2 cellular contexts compared by ENCODE assay signal in the genomic region with DNA sequence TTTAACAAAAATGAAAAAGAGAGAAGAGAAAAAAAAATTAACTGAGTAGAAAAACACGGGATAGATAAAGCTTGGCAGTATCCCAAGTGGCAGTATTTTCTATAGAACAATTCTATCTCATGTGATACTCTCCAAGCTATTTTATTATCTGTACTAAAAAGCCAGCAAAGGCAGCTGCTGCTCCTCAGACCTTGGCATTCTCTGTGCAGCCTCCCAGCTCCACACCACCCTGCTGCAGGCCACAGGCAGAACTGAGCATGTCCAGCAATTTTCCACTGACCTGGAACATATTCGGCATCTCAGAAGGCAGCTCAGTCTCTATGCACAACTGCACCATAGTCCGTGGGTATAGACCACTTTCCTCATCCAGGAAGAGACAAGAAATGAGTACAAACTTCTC.
TF ChIP-seq lines count a peak whose summit lies in the region.

No MANE protein-coding gene starts in this region.

TF ChIP-seq in IMR-90, 13 proteins besides CTCF, POLR2A, EP300 and RAD21:
- no peak for TF ChIP-seq CEBPB (IDR thresholded peaks at IDR 0.05; ENCODE audit: low read depth, low read length)
- no peak for TF ChIP-seq ELK1 (IDR thresholded peaks at IDR 0.05; ENCODE audit: borderline replicate concordance, low read depth, low read length)
- TF ChIP-seq FOS (IDR thresholded peaks at IDR 0.05; ENCODE audit: low read depth, low read length): no peak
- TF ChIP-seq CHD1 (IDR thresholded peaks at IDR 0.05; ENCODE audit: low read depth, low read length): no peak
- no peak for TF ChIP-seq MXI1 (IDR thresholded peaks at IDR 0.05; ENCODE audit: borderline replicate concordance, low read depth, low read length)
- TF ChIP-seq BHLHE40 (IDR thresholded peaks at IDR 0.05; ENCODE audit: low read depth, low read length): no peak
- no peak for TF ChIP-seq MAZ (IDR thresholded peaks at IDR 0.05; ENCODE audit: borderline replicate concordance, low read depth, low read length)
- TF ChIP-seq MAFK (IDR thresholded peaks at IDR 0.05; ENCODE audit: low read depth, low read length): no peak
- TF ChIP-seq SMC3 (IDR thresholded peaks at IDR 0.05; ENCODE audit: low read depth, low read length): no peak
- TF ChIP-seq RCOR1 (IDR thresholded peaks at IDR 0.05; ENCODE audit: insufficient replicate concordance, low read length): no peak

TF ChIP-seq in SK-N-SH, 30 proteins besides CTCF, POLR2A, EP300 and RAD21:
- no peak for TF ChIP-seq NFIC (IDR thresholded peaks at IDR 0.05; ENCODE audit: borderline replicate concordance)
- no peak for TF ChIP-seq FOSL2 (IDR thresholded peaks at IDR 0.05; ENCODE audit: borderline replicate concordance, low read depth)
- TF ChIP-seq TCF12 (IDR thresholded peaks at IDR 0.05): no peak
- TF ChIP-seq MXI1 (IDR thresholded peaks at IDR 0.05; ENCODE audit: low read depth, low read length): 0 out of 2 replicates have a peak, but pooled peaks have one; percentile 66
- no peak for TF ChIP-seq TEAD4 (IDR thresholded peaks at IDR 0.05; ENCODE audit: borderline replicate concordance, insufficient read depth)
- no peak for TF ChIP-seq YY1 (IDR thresholded peaks at IDR 0.05; ENCODE audit: low read depth)
- TF ChIP-seq RCOR1 (IDR thresholded peaks at IDR 0.05; ENCODE audit: low read length): peak; percentile 67
- no peak for TF ChIP-seq SIN3A (IDR thresholded peaks at IDR 0.05; ENCODE audit: borderline replicate concordance, low read depth, low read length)
- peak; percentile 42 for TF ChIP-seq CHD2 (IDR thresholded peaks at IDR 0.05; ENCODE audit: low read length, partially characterized antibody)
- no peak for TF ChIP-seq PBX3 (IDR thresholded peaks at IDR 0.05)
- TF ChIP-seq FOXJ3 (CRISPR knock-in tag; IDR thresholded peaks at IDR 0.05): no peak
- no peak for TF ChIP-seq ELF1 (IDR thresholded peaks at IDR 0.05)
- no peak for TF ChIP-seq JUND (IDR thresholded peaks at IDR 0.05)
- TF ChIP-seq, protein P1, sequence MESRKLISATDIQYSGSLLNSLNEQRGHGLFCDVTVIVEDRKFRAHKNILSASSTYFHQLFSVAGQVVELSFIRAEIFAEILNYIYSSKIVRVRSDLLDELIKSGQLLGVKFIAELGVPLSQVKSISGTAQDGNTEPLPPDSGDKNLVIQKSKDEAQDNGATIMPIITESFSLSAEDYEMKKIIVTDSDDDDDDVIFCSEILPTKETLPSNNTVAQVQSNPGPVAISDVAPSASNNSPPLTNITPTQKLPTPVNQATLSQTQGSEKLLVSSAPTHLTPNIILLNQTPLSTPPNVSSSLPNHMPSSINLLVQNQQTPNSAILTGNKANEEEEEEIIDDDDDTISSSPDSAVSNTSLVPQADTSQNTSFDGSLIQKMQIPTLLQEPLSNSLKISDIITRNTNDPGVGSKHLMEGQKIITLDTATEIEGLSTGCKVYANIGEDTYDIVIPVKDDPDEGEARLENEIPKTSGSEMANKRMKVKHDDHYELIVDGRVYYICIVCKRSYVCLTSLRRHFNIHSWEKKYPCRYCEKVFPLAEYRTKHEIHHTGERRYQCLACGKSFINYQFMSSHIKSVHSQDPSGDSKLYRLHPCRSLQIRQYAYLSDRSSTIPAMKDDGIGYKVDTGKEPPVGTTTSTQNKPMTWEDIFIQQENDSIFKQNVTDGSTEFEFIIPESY (IDR thresholded peaks at IDR 0.05; ENCODE audit: borderline replicate concordance, low read depth): no peak
- TF ChIP-seq NRF1 (IDR thresholded peaks at IDR 0.05; ENCODE audit: low read depth, low read length): no peak
- TF ChIP-seq POLR2AphosphoS5 (IDR thresholded peaks at IDR 0.05; ENCODE audit: low read depth, low read length): no peak
- TF ChIP-seq, protein P2, sequence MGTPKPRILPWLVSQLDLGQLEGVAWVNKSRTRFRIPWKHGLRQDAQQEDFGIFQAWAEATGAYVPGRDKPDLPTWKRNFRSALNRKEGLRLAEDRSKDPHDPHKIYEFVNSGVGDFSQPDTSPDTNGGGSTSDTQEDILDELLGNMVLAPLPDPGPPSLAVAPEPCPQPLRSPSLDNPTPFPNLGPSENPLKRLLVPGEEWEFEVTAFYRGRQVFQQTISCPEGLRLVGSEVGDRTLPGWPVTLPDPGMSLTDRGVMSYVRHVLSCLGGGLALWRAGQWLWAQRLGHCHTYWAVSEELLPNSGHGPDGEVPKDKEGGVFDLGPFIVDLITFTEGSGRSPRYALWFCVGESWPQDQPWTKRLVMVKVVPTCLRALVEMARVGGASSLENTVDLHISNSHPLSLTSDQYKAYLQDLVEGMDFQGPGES (IDR thresholded peaks at IDR 0.05; ENCODE audit: low read depth, low read length): no peak
- TF ChIP-seq GATA2 (CRISPR knock-in tag; IDR thresholded peaks at IDR 0.05): no peak
- no peak for TF ChIP-seq MEF2A (IDR thresholded peaks at IDR 0.05; ENCODE audit: borderline replicate concordance, low read depth)
- TF ChIP-seq RFX5 (IDR thresholded peaks at IDR 0.05; ENCODE audit: low read length): peak; percentile 44; the same call in 1 of the 2 replicates
- TF ChIP-seq, protein P3, sequence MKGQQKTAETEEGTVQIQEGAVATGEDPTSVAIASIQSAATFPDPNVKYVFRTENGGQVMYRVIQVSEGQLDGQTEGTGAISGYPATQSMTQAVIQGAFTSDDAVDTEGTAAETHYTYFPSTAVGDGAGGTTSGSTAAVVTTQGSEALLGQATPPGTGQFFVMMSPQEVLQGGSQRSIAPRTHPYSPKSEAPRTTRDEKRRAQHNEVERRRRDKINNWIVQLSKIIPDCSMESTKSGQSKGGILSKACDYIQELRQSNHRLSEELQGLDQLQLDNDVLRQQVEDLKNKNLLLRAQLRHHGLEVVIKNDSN (IDR thresholded peaks at IDR 0.05; ENCODE audit: borderline replicate concordance, low read depth): no peak
- no peak for TF ChIP-seq SMC3 (IDR thresholded peaks at IDR 0.05; ENCODE audit: low read depth, low read length)
- TF ChIP-seq EZH2phosphoT487 (IDR thresholded peaks at IDR 0.05; ENCODE audit: borderline replicate concordance, low read depth): no peak
- no peak for TF ChIP-seq RXRA (IDR thresholded peaks at IDR 0.05; ENCODE audit: borderline replicate concordance, low read depth)
- no peak for TF ChIP-seq FOXM1 (IDR thresholded peaks at IDR 0.05; ENCODE audit: low read depth)
- no peak for TF ChIP-seq GABPA (IDR thresholded peaks at IDR 0.05; ENCODE audit: low read depth)
- no peak for TF ChIP-seq USF2 (IDR thresholded peaks at IDR 0.05; ENCODE audit: borderline replicate concordance, low read depth, low read length)
- TF ChIP-seq MAX (IDR thresholded peaks at IDR 0.05; ENCODE audit: low read depth): no peak
- no peak for TF ChIP-seq TAF1 (IDR thresholded peaks at IDR 0.05; ENCODE audit: borderline replicate concordance, low read depth, low read length)
- TF ChIP-seq REST (IDR thresholded peaks at IDR 0.05; ENCODE audit: low read depth, low read length): no peak
TF ChIP-seq in SK-N-SH: peak in this region for 4.
